ENCODE assay signal across 8 cellular contexts in the genomic region with DNA sequence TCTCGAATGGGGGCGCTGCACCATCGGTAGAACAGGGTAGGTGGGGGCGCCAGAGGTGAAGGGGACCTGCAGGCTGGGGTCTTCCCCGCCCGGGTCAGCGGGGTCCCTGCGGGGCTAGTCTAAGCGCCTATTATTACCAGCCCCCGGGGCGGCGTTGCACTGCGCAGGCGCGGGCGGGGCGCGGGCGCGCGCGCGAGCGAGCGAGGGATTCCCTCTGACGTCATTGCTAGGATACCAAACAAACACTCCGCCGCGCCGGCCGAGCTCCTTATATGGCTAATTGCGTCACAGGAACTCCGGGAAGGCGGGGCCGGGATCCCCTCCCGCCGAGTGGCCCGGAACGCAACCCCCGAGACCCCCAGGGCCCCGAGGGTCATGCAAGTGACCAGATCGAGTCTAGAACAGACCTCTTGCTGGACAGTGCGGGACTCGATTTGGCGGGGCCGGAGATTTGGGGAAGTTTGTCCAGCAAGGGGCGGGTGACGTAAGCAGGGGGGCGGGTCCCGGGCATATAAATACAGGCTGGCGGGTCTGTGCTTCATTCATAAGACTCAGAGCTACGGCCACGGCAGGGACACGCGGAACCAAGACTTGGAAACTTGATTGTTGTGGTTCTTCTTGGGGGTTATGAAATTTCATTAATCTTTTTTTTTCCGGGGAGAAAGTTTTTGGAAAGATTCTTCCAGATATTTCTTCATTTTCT. TPM values are rescaled to one million over a fixed set of nuclear protein-coding genes. Genes with fewer than 3 reads are reported as not detected.
DNase-seq lines count a peak whose midpoint lies in the region; ATAC-seq and TF ChIP-seq lines count a peak whose summit lies in the region.

A gene (plus strand): TSS at position 541 of the 703 bp plus-strand sequence. CDS start 591 bp downstream, outside the sequence.

- TF ChIP-seq CTCF in GM13977 (IDR thresholded peaks at IDR 0.05; ENCODE audit: extremely low read depth, insufficient read depth, missing control alignments) (no peak), body of pancreas (IDR thresholded peaks at IDR 0.05) (no peak)

- peak; percentile 52 for ATAC-seq in HG02943 (IDR thresholded peaks at IDR 0.05; ENCODE audit: low read depth, unreplicated experiment)
- peak; percentile 72 for ATAC-seq in body of pancreas
- ATAC-seq in HG02852 (IDR thresholded peaks at IDR 0.05; ENCODE audit: unreplicated experiment), result no peak

- H3K4me3 ChIP-seq in body of pancreas (peak within 1 kb of the TSS; percentile 2 to 23), iPS-11a (ENCODE audit: low read depth, low read length) (peak within 1 kb of the TSS; percentile 66), skeletal muscle cell (ENCODE audit: low read depth, low read length) (peak within 1 kb of the TSS; percentile 95)

- 0% methylated on average over 20 to 56 of the region's 56 CpGs for WGBS in body of pancreas, 2 donors

- TF ChIP-seq POLR2A in body of pancreas (IDR thresholded peaks at IDR 0.05), result peak; percentile 80 to 99 (median 98)

- in situ Hi-C loops in GM13977 (cut with MboI; ENCODE audit: low pct_unique_long_range_greater_than_20kb, low sequenced_read_pairs, unreplicated experiment), result no loop called here

- H3K27ac ChIP-seq in body of pancreas, result peak within 1 kb of the TSS; percentile 92 to 97 (median 93)

- intact Hi-C loops in body of pancreas (cut with DNase I), result no loop called here

- no peaks in the 10 kb centered on the region for H3K36me3 ChIP-seq in body of pancreas (replicated peaks in 1 of 2; ENCODE audit: insufficient read depth in 1 of 2, low read depth in 2 of 2)

- no peaks in the 10 kb centered on the region for H3K27me3 ChIP-seq in body of pancreas

- DNase-seq in GM13977 (ENCODE audit: low spot score) (peak; percentile 97), NCI-H2081 (lab: John Stamatoyannopoulos, UW) (peak; percentile 90 to 92), UCSD-AML1 (lab: John Stamatoyannopoulos, UW; ENCODE audit: unreplicated experiment) (peak; percentile 91), body of pancreas (peak; percentile 96 to 98 (median 98)), skeletal muscle cell (ENCODE audit: low read depth) (peak; percentile 75)

- no peaks in the 10 kb centered on the region for H3K9me3 ChIP-seq in body of pancreas

- H3K4me1 ChIP-seq in body of pancreas, result peaks cover 25% of the 10 kb centered on the region

RNA-seq across cellular contexts. Expression of the gene that starts here (rescaled TPM):
- 10 to 100 TPM in 1 of 2 donors, 1 to 10 TPM in 1; 4.2 to 84.7 TPM for total RNA-seq in body of pancreas

Comparison
In these comparisons a context has a peak if more than half of its experiments do, and no peak if none do; other contexts are left out.
1. H3K4me3 ChIP-seq: peak in every context shown above with its lines; median percentile 95 in skeletal muscle cell; 66 in iPS-11a; 12 in body of pancreas.